Comparison of ENCODE assay signal across 1 cellular context in the genomic region with DNA sequence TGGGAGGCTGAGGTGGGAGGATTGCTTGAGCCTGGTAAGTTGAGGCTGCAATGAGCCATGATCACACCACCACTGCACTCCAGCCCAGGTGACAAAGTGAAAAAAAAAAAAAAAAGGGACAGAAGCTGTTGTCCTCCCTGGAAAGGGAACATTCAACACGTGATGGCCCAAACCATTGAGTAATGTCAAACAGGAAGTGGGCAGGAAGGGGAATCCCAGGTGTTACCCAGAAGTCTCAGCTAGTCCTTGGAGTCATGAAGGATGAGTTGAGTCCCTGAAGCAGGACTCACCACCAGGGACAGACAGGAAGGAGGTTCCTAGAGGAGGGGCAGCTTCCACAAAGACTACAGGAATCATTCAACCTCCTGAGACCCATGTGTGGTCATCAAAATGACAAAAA.
TF ChIP-seq lines count a peak whose summit lies in the region.

No MANE protein-coding gene starts in this region.

TF ChIP-seq in GM12878, 131 proteins besides CTCF, POLR2A, EP300 and RAD21 (continued from another document):
- 0 out of 2 replicates have a peak, but pooled peaks have one; percentile 20 for TF ChIP-seq TCF12 (IDR thresholded peaks at IDR 0.05; ENCODE audit: low read depth, low read length)
- TF ChIP-seq MXI1 (IDR thresholded peaks at IDR 0.05; ENCODE audit: low read depth, low read length) = no peak
- peak; percentile 80 for TF ChIP-seq SPI1 (IDR thresholded peaks at IDR 0.05; ENCODE audit: borderline replicate concordance, insufficient read depth, low read depth, low read length)
- no peak for TF ChIP-seq MEF2A (IDR thresholded peaks at IDR 0.05; ENCODE audit: insufficient read depth, low read depth, low read length)
- peak; percentile 54 for TF ChIP-seq IKZF1 (conservative IDR thresholded peaks at IDR 0.05)
- peak; percentile 32; the same call in 1 of the 2 replicates for TF ChIP-seq IRF4 (IDR thresholded peaks at IDR 0.05; ENCODE audit: low read depth, low read length)
- peak; percentile 32 for TF ChIP-seq RELA (IDR thresholded peaks at IDR 0.05; ENCODE audit: borderline replicate concordance, partially characterized antibody)
- TF ChIP-seq IKZF2 (IDR thresholded peaks at IDR 0.05) = peak; percentile 62 to 69
- no peak for TF ChIP-seq NR2C2 (IDR thresholded peaks at IDR 0.05; ENCODE audit: borderline replicate concordance, control insufficient read depth, insufficient read length, low read depth)
- peak; percentile 59; the same call in 1 of the 2 replicates for TF ChIP-seq RAD51 (IDR thresholded peaks at IDR 0.05)
- TF ChIP-seq, protein P1, sequence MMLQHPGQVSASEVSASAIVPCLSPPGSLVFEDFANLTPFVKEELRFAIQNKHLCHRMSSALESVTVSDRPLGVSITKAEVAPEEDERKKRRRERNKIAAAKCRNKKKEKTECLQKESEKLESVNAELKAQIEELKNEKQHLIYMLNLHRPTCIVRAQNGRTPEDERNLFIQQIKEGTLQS (IDR thresholded peaks at IDR 0.05; ENCODE audit: borderline replicate concordance, extremely low read depth, low read depth, low read length) = peak; percentile 47; the same call in 1 of the 2 replicates
- TF ChIP-seq EED (IDR thresholded peaks at IDR 0.05; ENCODE audit: low read depth) = peak; percentile 80
- TF ChIP-seq, protein P2, sequence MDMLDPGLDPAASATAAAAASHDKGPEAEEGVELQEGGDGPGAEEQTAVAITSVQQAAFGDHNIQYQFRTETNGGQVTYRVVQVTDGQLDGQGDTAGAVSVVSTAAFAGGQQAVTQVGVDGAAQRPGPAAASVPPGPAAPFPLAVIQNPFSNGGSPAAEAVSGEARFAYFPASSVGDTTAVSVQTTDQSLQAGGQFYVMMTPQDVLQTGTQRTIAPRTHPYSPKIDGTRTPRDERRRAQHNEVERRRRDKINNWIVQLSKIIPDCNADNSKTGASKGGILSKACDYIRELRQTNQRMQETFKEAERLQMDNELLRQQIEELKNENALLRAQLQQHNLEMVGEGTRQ (IDR thresholded peaks at IDR 0.05; ENCODE audit: borderline replicate concordance, low read depth, low read length) = peak; percentile 37; the same call in 1 of the 2 replicates
- TF ChIP-seq JUND (IDR thresholded peaks at IDR 0.05; ENCODE audit: low read depth, low read length) = no peak
- TF ChIP-seq FOS (IDR thresholded peaks at IDR 0.05; ENCODE audit: borderline replicate concordance, extremely low read depth, insufficient read length) = no peak
- TF ChIP-seq, protein P3, sequence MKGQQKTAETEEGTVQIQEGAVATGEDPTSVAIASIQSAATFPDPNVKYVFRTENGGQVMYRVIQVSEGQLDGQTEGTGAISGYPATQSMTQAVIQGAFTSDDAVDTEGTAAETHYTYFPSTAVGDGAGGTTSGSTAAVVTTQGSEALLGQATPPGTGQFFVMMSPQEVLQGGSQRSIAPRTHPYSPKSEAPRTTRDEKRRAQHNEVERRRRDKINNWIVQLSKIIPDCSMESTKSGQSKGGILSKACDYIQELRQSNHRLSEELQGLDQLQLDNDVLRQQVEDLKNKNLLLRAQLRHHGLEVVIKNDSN (IDR thresholded peaks at IDR 0.05; ENCODE audit: borderline replicate concordance, extremely low read length, insufficient read depth, low read depth, low read length) = peak; percentile 54
- TF ChIP-seq BHLHE40 (IDR thresholded peaks at IDR 0.05; ENCODE audit: borderline replicate concordance in 1 of 2, low read depth in 2 of 2, low read length in 1 of 2) = peak; percentile 72 to 82; a peak in 3 of 4 replicates
- TF ChIP-seq NFIC (IDR thresholded peaks at IDR 0.05; ENCODE audit: low read depth, low read length) = peak; percentile 27; the same call in 1 of the 2 replicates
- TF ChIP-seq NFYA (IDR thresholded peaks at IDR 0.05; ENCODE audit: borderline replicate concordance, low read depth, low read length) = no peak
- TF ChIP-seq RUNX3 (IDR thresholded peaks at IDR 0.05; ENCODE audit: low read length) = peak; percentile 87
- TF ChIP-seq, protein P4, sequence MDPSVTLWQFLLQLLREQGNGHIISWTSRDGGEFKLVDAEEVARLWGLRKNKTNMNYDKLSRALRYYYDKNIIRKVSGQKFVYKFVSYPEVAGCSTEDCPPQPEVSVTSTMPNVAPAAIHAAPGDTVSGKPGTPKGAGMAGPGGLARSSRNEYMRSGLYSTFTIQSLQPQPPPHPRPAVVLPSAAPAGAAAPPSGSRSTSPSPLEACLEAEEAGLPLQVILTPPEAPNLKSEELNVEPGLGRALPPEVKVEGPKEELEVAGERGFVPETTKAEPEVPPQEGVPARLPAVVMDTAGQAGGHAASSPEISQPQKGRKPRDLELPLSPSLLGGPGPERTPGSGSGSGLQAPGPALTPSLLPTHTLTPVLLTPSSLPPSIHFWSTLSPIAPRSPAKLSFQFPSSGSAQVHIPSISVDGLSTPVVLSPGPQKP (IDR thresholded peaks at IDR 0.05; ENCODE audit: low read depth, low read length) = no peak
